In genomic region chr18:13526519-13526918, GRCh38 we compare ENCODE assay signal across 34 cellular contexts.
"Had no signal": no experiment of that assay in that cellular context is flagged by ENCODE, and none has a peak within 500 bp of the region (broad histone marks: within the 10 kb centered on the region; RNA-seq: fewer than 3 reads in every experiment).

No MANE protein-coding gene starts in this region.

- DNase-seq: activated B cell treated with CpG ODN at 0.5 μM for 24 hours; activated CD4-positive, alpha-beta memory T cell treated with anti-CD3 and anti-CD28 coated beads for 36 hours; activated CD4-positive, alpha-beta T cell treated with anti-CD3 and anti-CD28 coated beads, Interleukin-2, amount 10 ng/mL, durations not matched to agents 7 days and 5 days; activated CD4-positive, CD25-positive, alpha-beta regulatory T cell treated with anti-CD3 and anti-CD28 coated beads, Interleukin-2, amount 50 U/mL, for 72 hours; activated effector memory CD4-positive, alpha-beta T cell treated with Interleukin-2 at 50 U/mL for 16 hours; activated naive CD4-positive, alpha-beta T cell treated with anti-CD3 and anti-CD28 coated beads, Interleukin-2, amount 10 ng/mL, durations not matched to agents 7 days and 5 days; activated naive CD8-positive, alpha-beta T cell treated with anti-CD3 and anti-CD28 coated beads, Interleukin-2, amount 10 ng/mL, durations not matched to agents 7 days and 5 days; activated T-cell treated with anti-CD3 and anti-CD28 coated beads, Interleukin-2, amount 50 U/mL, for 1 hour; central memory CD4-positive, alpha-beta T cell; Kasumi-1; KG1; MG63; MV-4-11; NCI-H1092 treated with DMSO at 0.1 percent for 48 hours; NCI-H146; NCI-H187; NCI-H2029 treated with DMSO at 0.1 percent for 48 hours; NCI-H2107; NCI-H2171; NCI-H510A; NCI-H526; NCI-H748 treated with DMSO at 0.1 percent for 48 hours; NK-92 treated with Interleukin-12 subunit alpha and Interleukin-12 subunit beta, amount 100 ng/mL, for 24 hours; PC-9; SW 1271; T-helper 1 cell; T-helper 2 cell; T-helper 9 cell had no signal

- H3K4me3 ChIP-seq: adrenal gland, MG63, PC-9 had no signal

- H3K27me3 Mint-ChIP-seq: activated B cell treated with CpG ODN at 0.5 μM for 24 hours; activated CD4-positive, alpha-beta memory T cell treated with anti-CD3 and anti-CD28 coated beads for 36 hours; activated CD4-positive, alpha-beta T cell treated with anti-CD3 and anti-CD28 coated beads, Interleukin-2, amount 10 ng/mL, durations not matched to agents 7 days and 5 days; activated naive CD4-positive, alpha-beta T cell treated with anti-CD3 and anti-CD28 coated beads, Interleukin-2, amount 10 ng/mL, durations not matched to agents 7 days and 5 days; activated naive CD8-positive, alpha-beta T cell treated with anti-CD3 and anti-CD28 coated beads, Interleukin-2, amount 10 ng/mL, durations not matched to agents 7 days and 5 days had no signal

- ATAC-seq: Right ventricle myocardium inferior had no signal

- H3K9me3 Mint-ChIP-seq: activated B cell treated with CpG ODN at 0.5 μM for 24 hours; activated CD4-positive, alpha-beta memory T cell treated with anti-CD3 and anti-CD28 coated beads for 36 hours; activated CD4-positive, alpha-beta T cell treated with anti-CD3 and anti-CD28 coated beads, Interleukin-2, amount 10 ng/mL, durations not matched to agents 7 days and 5 days; activated naive CD4-positive, alpha-beta T cell treated with anti-CD3 and anti-CD28 coated beads, Interleukin-2, amount 10 ng/mL, durations not matched to agents 7 days and 5 days; activated naive CD8-positive, alpha-beta T cell treated with anti-CD3 and anti-CD28 coated beads, Interleukin-2, amount 10 ng/mL, durations not matched to agents 7 days and 5 days; activated T-helper 1 cell treated with anti-CD3 and anti-CD28 coated beads, Interleukin-12 subunit alpha, Interleukin-12 subunit beta, Interleukin-2, Interleukin-4 antibody, amounts not matched to agents 30 ng/mL and 10 ng/mL and 1 ng/mL, durations not matched to agents 14 hours and 24 hours and 36 hours; brain had no signal

- H3K27me3 ChIP-seq: adrenal gland, MG63 had no signal

- H3K27ac ChIP-seq: adrenal gland, PC-9, RWPE1, VCaP had no signal

- H3K36me3 ChIP-seq: adrenal gland, MG63 had no signal

- H3K4me3 Mint-ChIP-seq: activated B cell treated with CpG ODN at 0.5 μM for 24 hours; activated CD4-positive, alpha-beta memory T cell treated with anti-CD3 and anti-CD28 coated beads for 36 hours; activated CD4-positive, alpha-beta T cell treated with anti-CD3 and anti-CD28 coated beads, Interleukin-2, amount 10 ng/mL, durations not matched to agents 7 days and 5 days; activated naive CD4-positive, alpha-beta T cell treated with anti-CD3 and anti-CD28 coated beads, Interleukin-2, amount 10 ng/mL, durations not matched to agents 7 days and 5 days; activated naive CD8-positive, alpha-beta T cell treated with anti-CD3 and anti-CD28 coated beads, Interleukin-2, amount 10 ng/mL, durations not matched to agents 7 days and 5 days; activated T-helper 1 cell treated with anti-CD3 and anti-CD28 coated beads, Interleukin-12 subunit alpha, Interleukin-12 subunit beta, Interleukin-2, Interleukin-4 antibody, amounts not matched to agents 30 ng/mL and 10 ng/mL and 1 ng/mL, durations not matched to agents 14 hours and 24 hours and 36 hours; brain had no signal

- H3K36me3 Mint-ChIP-seq: brain had no signal

- H3K27ac Mint-ChIP-seq: activated B cell treated with CpG ODN at 0.5 μM for 24 hours; activated CD4-positive, alpha-beta memory T cell treated with anti-CD3 and anti-CD28 coated beads for 36 hours; activated CD4-positive, alpha-beta T cell treated with anti-CD3 and anti-CD28 coated beads, Interleukin-2, amount 10 ng/mL, durations not matched to agents 7 days and 5 days; activated naive CD4-positive, alpha-beta T cell treated with anti-CD3 and anti-CD28 coated beads, Interleukin-2, amount 10 ng/mL, durations not matched to agents 7 days and 5 days; activated T-helper 1 cell treated with anti-CD3 and anti-CD28 coated beads, Interleukin-12 subunit alpha, Interleukin-12 subunit beta, Interleukin-2, Interleukin-4 antibody, amounts not matched to agents 30 ng/mL and 10 ng/mL and 1 ng/mL, durations not matched to agents 14 hours and 24 hours and 36 hours had no signal

- H3K9me3 ChIP-seq: adrenal gland, MG63 had no signal
